In genomic region chr15:35550957-35551356, GRCh38 we compare ENCODE assay signal across 15 cellular contexts. TPM values are rescaled to one million over a fixed set of nuclear protein-coding genes. Genes with fewer than 3 reads are reported as not detected.
DNase-seq lines count a peak whose midpoint lies in the region; ATAC-seq and TF ChIP-seq lines count a peak whose summit lies in the region.
"Had no signal": no experiment of that assay in that cellular context is flagged by ENCODE, and none has a peak within 500 bp of the region (broad histone marks: within the 10 kb centered on the region; RNA-seq: fewer than 3 reads in every experiment).

No MANE protein-coding gene starts in this region.

- H3K79me2 ChIP-seq in neural progenitor cell (ENCODE audit: low read depth), result peaks cover 10% of the 10 kb centered on the region

- 65 to 74% methylated on average over 5 of the region's 5 CpGs for WGBS in heart right ventricle, 2 donors
- WGBS in thyroid gland, 2 donors, result 37 to 66% methylated on average over 5 of the region's 5 CpGs

- H3K9me3 Mint-ChIP-seq in neural progenitor cell, result no peaks in the 10 kb centered on the region
- H3K9me3 Mint-ChIP-seq: CD8-positive, alpha-beta T cell had no signal

- no peak for TF ChIP-seq POLR2A in thyroid gland (IDR thresholded peaks at IDR 0.05)

- H3K36me3 ChIP-seq in cardiac muscle cell (no peaks in the 10 kb centered on the region), heart right ventricle (peaks cover 0 to 12% (median 0%) of the 10 kb centered on the region in 9 donors), neural progenitor cell (no peaks in the 10 kb centered on the region), thyroid gland (no peaks in the 10 kb centered on the region)
- H3K36me3 ChIP-seq: BLaER1 treated with 17β-estradiol and CSF1 and Interleukin-3, amounts not matched to agents 10 nM and 100 nM had no signal

- no peaks in the 10 kb centered on the region for H4K20me1 ChIP-seq in neural progenitor cell (ENCODE audit: low read depth)
- H4K20me1 ChIP-seq: BLaER1 treated with 17β-estradiol and CSF1 and Interleukin-3, amounts not matched to agents 10 nM and 100 nM had no signal

- peaks cover 23% of the 10 kb centered on the region for H3K4me1 ChIP-seq in cardiac muscle cell (ENCODE audit: low read depth)
- peaks cover 0 to 24% (median 14%) of the 10 kb centered on the region in 9 donors for H3K4me1 ChIP-seq in heart right ventricle
- peaks cover 59% of the 10 kb centered on the region for H3K4me1 ChIP-seq in neural progenitor cell
- peaks cover 0 to 8% of the 10 kb centered on the region in 2 donors for H3K4me1 ChIP-seq in thyroid gland

- H3K27me3 Mint-ChIP-seq in neural progenitor cell (ENCODE audit: insufficient read depth, low read depth), result peaks cover 3% of the 10 kb centered on the region
- H3K27me3 Mint-ChIP-seq: B cell had no signal

- no peak overlapping the region for H3K4me3 Mint-ChIP-seq in neural progenitor cell
- H3K4me3 Mint-ChIP-seq: B cell; CD8-positive, alpha-beta T cell had no signal

- H3K4me1 Mint-ChIP-seq in neural progenitor cell, result peaks cover 38% of the 10 kb centered on the region

- H3K4me3 ChIP-seq in cardiac muscle cell, result no peak overlapping the region
- no peak overlapping the region for H3K4me3 ChIP-seq in heart right ventricle
- H3K4me3 ChIP-seq in neural progenitor cell, result no peak overlapping the region
- no peak overlapping the region for H3K4me3 ChIP-seq in thyroid gland (replicated peaks in 1 of 3)
- H3K4me3 ChIP-seq: BLaER1 treated with 17β-estradiol and CSF1 and Interleukin-3, amounts not matched to agents 10 nM and 100 nM had no signal

- no peak overlapping the region for H3K9ac ChIP-seq in neural progenitor cell
- H3K9ac ChIP-seq: BLaER1 treated with 17β-estradiol and CSF1 and Interleukin-3, amounts not matched to agents 10 nM and 100 nM had no signal

- no peak overlapping the region for H3K27ac Mint-ChIP-seq in neural progenitor cell
- H3K27ac Mint-ChIP-seq: B cell; CD8-positive, alpha-beta T cell had no signal

- H3K9me3 ChIP-seq in cardiac muscle cell (ENCODE audit: low read depth) (no peaks in the 10 kb centered on the region), heart right ventricle (no peaks in the 10 kb centered on the region), neural progenitor cell (ENCODE audit: low read depth) (no peaks in the 10 kb centered on the region), thyroid gland (no peaks in the 10 kb centered on the region)
- H3K9me3 ChIP-seq: BLaER1 treated with 17β-estradiol and CSF1 and Interleukin-3, amounts not matched to agents 10 nM and 100 nM had no signal

- H3K36me3 Mint-ChIP-seq in neural progenitor cell, result peaks cover 3% of the 10 kb centered on the region
- H3K36me3 Mint-ChIP-seq: CD8-positive, alpha-beta T cell had no signal

- H3K27ac ChIP-seq in cardiac muscle cell, result peak overlapping the region; percentile 47
- peak overlapping the region in 1 of 10 donors; percentile 9 for H3K27ac ChIP-seq in heart right ventricle
- peak overlapping the region; percentile 7; the same call in 1 of the 2 replicates for H3K27ac ChIP-seq in VCaP
- H3K27ac ChIP-seq in neural progenitor cell, result peak overlapping the region; percentile 97
- no peak overlapping the region for H3K27ac ChIP-seq in thyroid gland
- H3K27ac ChIP-seq: BLaER1 treated with 17β-estradiol and CSF1 and Interleukin-3, amounts not matched to agents 10 nM and 100 nM had no signal

- H3F3A ChIP-seq in neural progenitor cell (ENCODE audit: low read depth), result peaks cover 54% of the 10 kb centered on the region

- no peak for TF ChIP-seq CTCF in cardiac muscle cell (IDR thresholded peaks at IDR 0.05; ENCODE audit: low read depth, low read length)
- TF ChIP-seq CTCF in heart right ventricle (IDR thresholded peaks at IDR 0.05), result no peak
- TF ChIP-seq CTCF in VCaP (conservative IDR thresholded peaks at IDR 0.05), result no peak
- no peak for TF ChIP-seq CTCF in neural progenitor cell (IDR thresholded peaks at IDR 0.05)
- no peak for TF ChIP-seq CTCF in thyroid gland (IDR thresholded peaks at IDR 0.05)
- TF ChIP-seq CTCF in GM20000 (IDR thresholded peaks at IDR 0.05; ENCODE audit: extremely low read depth, missing control alignments), result no peak

- no peak overlapping the region for H2AFZ ChIP-seq in neural progenitor cell (replicated peaks)

- no peak for ATAC-seq in heart right ventricle
- ATAC-seq: CD8-positive, alpha-beta T cell had no signal

- intact Hi-C loops in heart right ventricle (cut with DNase I) (no loop called here), thyroid gland (cut with DNase I) (no loop called here)

- H3K27me3 ChIP-seq in cardiac muscle cell (no peaks in the 10 kb centered on the region), heart right ventricle (no peaks in the 10 kb centered on the region), neural progenitor cell (no peaks in the 10 kb centered on the region), thyroid gland (no peaks in the 10 kb centered on the region)
- H3K27me3 ChIP-seq: BLaER1 treated with 17β-estradiol and CSF1 and Interleukin-3, amounts not matched to agents 10 nM and 100 nM had no signal

- DNase-seq in cardiac muscle cell (ENCODE audit: low read depth in 1 of 2, low spot score in 1 of 2), result no peak
- no peak for DNase-seq in heart right ventricle
- DNase-seq in neural progenitor cell (ENCODE audit: low spot score), result no peak
- peak; percentile 49 to 56 for DNase-seq in thyroid gland
- no peak for DNase-seq in GM20000 (ENCODE audit: low spot score)
- no peak for DNase-seq in stimulated activated CD4-positive, alpha-beta T cell treated with anti-CD3 and anti-CD28 coated beads, Interleukin-4, amount 100 ng/mL, for 1 hour
- DNase-seq: Calu3; CD8-positive, alpha-beta T cell; DMS79 treated with DMSO at 0.1 percent for 48 hours; GF-D8; HCEC 1CT; IMR-90 had no signal

- H3K4me2 ChIP-seq in neural progenitor cell, result peak overlapping the region; percentile 81
- H3K4me2 ChIP-seq: BLaER1 treated with 17β-estradiol and CSF1 and Interleukin-3, amounts not matched to agents 10 nM and 100 nM had no signal

RNA-seq across cellular contexts. Expression of gene DPH6, which starts 5.0 kb away (rescaled TPM):
- total RNA-seq in cardiac muscle cell, result 3.7 and 7.8 TPM in 2 replicates
- 9.8 and 18.5 TPM in 2 replicates for polyA plus RNA-seq in cardiac muscle cell
- total RNA-seq in heart right ventricle, result 10 to 100 TPM; 12.2 to 25.8 (median 23.4) TPM
- polyA plus RNA-seq in heart right ventricle, result 1 to 10 TPM; 6.1 to 7.6 TPM
- 27.2 and 41.1 TPM in 2 replicates for total RNA-seq in neural progenitor cell (ENCODE audit: low replicate concordance)
- total RNA-seq in thyroid gland, result 10 to 100 TPM; 30.6 to 49.0 (median 36.8) TPM

Comparison
In these comparisons a context has a peak if more than half of its experiments do, and no peak if none do; other contexts are left out.
1. DNase-seq: peak in thyroid gland (2 of 2); none in cardiac muscle cell (0 of 2), heart right ventricle (0 of 2), neural progenitor cell (single experiment), GM20000 (single experiment) and stimulated activated CD4-positive, alpha-beta T cell treated with anti-CD3 and anti-CD28 coated beads, Interleukin-4, amount 100 ng/mL, for 1 hour (single experiment).
2. H3K27ac ChIP-seq: peak in cardiac muscle cell (single experiment), VCaP (single experiment) and neural progenitor cell (single experiment); none in thyroid gland (0 of 3).